Comparison of ENCODE assay signal across 17 cellular contexts in the genomic region with DNA sequence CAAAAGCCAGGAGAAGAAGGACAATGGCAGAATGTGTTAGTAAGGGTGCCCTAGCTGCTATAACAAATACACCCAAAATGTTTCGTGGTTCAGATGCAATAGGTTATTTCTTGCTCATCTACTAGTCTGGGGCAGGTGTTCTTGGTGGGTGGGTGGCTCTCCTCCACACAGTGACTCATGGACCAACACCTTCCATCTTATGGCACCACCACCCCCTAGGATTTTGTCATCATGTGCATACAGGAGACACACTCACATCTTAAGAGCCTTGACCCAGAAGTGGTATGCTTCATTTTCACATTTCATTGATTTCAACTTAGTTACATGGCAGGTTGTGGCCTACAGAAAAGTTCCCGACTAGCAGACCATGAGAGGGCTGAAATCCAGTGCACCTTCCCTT.
"Had no signal": no experiment of that assay in that cellular context is flagged by ENCODE, and none has a peak within 500 bp of the region (broad histone marks: within the 10 kb centered on the region; RNA-seq: fewer than 3 reads in every experiment).

No MANE protein-coding gene starts in this region.

- H3K27ac ChIP-seq: psoas muscle, right lobe of liver, SK-N-MC, thyroid gland had no signal

- H3K4me1 Mint-ChIP-seq: activated naive CD4-positive, alpha-beta T cell treated with anti-CD3 and anti-CD28 coated beads, Interleukin-2, amount 50 U/mL, for 24 hours; T-cell had no signal

- H3K27me3 ChIP-seq: right lobe of liver, stomach, thyroid gland had no signal

- DNase-seq: activated CD4-positive, alpha-beta memory T cell treated with anti-CD3 and anti-CD28 coated beads for 36 hours; cortex of kidney; effector memory CD8-positive, alpha-beta T cell; foreskin melanocyte; psoas muscle; right lobe of liver; stomach; T-cell; T-helper 9 cell; thyroid gland had no signal

- ATAC-seq: effector memory CD8-positive, alpha-beta T cell; psoas muscle had no signal

- H3K9me3 Mint-ChIP-seq: activated CD4-positive, alpha-beta memory T cell treated with anti-CD3 and anti-CD28 coated beads for 36 hours; activated naive CD4-positive, alpha-beta T cell treated with anti-CD3 and anti-CD28 coated beads, Interleukin-2, amount 50 U/mL, for 24 hours; activated T-helper 1 cell treated with anti-CD3 and anti-CD28 coated beads, Interleukin-12 subunit alpha, Interleukin-12 subunit beta, Interleukin-2, Interleukin-4 antibody, amounts not matched to agents 30 ng/mL and 10 ng/mL and 1 ng/mL, durations not matched to agents 14 hours and 24 hours and 36 hours; central memory CD8-positive, alpha-beta T cell; effector memory CD8-positive, alpha-beta T cell; neural crest cell; T-cell had no signal

- H3K4me3 Mint-ChIP-seq: activated CD4-positive, alpha-beta memory T cell treated with anti-CD3 and anti-CD28 coated beads for 36 hours; activated naive CD4-positive, alpha-beta T cell treated with anti-CD3 and anti-CD28 coated beads, Interleukin-2, amount 50 U/mL, for 24 hours; activated T-helper 1 cell treated with anti-CD3 and anti-CD28 coated beads, Interleukin-12 subunit alpha, Interleukin-12 subunit beta, Interleukin-2, Interleukin-4 antibody, amounts not matched to agents 30 ng/mL and 10 ng/mL and 1 ng/mL, durations not matched to agents 14 hours and 24 hours and 36 hours; brain; central memory CD8-positive, alpha-beta T cell; effector memory CD8-positive, alpha-beta T cell; neural crest cell; T-cell had no signal

- H3K27me3 Mint-ChIP-seq: activated CD4-positive, alpha-beta memory T cell treated with anti-CD3 and anti-CD28 coated beads for 36 hours; activated naive CD4-positive, alpha-beta T cell treated with anti-CD3 and anti-CD28 coated beads, Interleukin-2, amount 50 U/mL, for 24 hours; brain; central memory CD8-positive, alpha-beta T cell; effector memory CD8-positive, alpha-beta T cell had no signal

- H3K4me3 ChIP-seq: psoas muscle, right lobe of liver, SK-N-MC, smooth muscle cell, stomach, thyroid gland had no signal

- H3K36me3 Mint-ChIP-seq: activated CD4-positive, alpha-beta memory T cell treated with anti-CD3 and anti-CD28 coated beads for 36 hours; activated naive CD4-positive, alpha-beta T cell treated with anti-CD3 and anti-CD28 coated beads, Interleukin-2, amount 50 U/mL, for 24 hours; T-cell had no signal
